1 cellular context compared by ENCODE assay signal in the genomic region with DNA sequence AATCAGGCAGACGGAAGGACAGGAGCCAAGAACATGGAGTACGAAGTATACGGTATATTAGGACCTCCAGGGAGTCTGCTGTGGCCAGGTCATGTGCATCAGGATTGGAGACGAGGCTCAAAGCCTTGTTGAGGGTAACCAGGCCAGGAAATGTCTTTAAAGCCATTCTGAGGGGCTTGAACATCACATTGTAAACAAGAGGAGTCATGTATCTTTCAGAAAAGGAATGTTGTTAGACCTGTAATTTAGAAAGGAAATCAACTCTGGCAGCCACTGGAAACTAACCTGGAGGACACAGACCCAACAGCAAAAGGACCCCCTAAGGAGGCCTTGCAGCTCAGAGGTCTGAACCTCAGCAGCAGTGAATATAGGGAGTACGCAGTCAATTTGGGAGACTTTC.
TF ChIP-seq lines count a peak whose summit lies in the region.

No MANE protein-coding gene starts in this region.

TF ChIP-seq in GM23338, 12 proteins besides CTCF, POLR2A, EP300 and RAD21 (continued from another document):
- TF ChIP-seq, protein P1, sequence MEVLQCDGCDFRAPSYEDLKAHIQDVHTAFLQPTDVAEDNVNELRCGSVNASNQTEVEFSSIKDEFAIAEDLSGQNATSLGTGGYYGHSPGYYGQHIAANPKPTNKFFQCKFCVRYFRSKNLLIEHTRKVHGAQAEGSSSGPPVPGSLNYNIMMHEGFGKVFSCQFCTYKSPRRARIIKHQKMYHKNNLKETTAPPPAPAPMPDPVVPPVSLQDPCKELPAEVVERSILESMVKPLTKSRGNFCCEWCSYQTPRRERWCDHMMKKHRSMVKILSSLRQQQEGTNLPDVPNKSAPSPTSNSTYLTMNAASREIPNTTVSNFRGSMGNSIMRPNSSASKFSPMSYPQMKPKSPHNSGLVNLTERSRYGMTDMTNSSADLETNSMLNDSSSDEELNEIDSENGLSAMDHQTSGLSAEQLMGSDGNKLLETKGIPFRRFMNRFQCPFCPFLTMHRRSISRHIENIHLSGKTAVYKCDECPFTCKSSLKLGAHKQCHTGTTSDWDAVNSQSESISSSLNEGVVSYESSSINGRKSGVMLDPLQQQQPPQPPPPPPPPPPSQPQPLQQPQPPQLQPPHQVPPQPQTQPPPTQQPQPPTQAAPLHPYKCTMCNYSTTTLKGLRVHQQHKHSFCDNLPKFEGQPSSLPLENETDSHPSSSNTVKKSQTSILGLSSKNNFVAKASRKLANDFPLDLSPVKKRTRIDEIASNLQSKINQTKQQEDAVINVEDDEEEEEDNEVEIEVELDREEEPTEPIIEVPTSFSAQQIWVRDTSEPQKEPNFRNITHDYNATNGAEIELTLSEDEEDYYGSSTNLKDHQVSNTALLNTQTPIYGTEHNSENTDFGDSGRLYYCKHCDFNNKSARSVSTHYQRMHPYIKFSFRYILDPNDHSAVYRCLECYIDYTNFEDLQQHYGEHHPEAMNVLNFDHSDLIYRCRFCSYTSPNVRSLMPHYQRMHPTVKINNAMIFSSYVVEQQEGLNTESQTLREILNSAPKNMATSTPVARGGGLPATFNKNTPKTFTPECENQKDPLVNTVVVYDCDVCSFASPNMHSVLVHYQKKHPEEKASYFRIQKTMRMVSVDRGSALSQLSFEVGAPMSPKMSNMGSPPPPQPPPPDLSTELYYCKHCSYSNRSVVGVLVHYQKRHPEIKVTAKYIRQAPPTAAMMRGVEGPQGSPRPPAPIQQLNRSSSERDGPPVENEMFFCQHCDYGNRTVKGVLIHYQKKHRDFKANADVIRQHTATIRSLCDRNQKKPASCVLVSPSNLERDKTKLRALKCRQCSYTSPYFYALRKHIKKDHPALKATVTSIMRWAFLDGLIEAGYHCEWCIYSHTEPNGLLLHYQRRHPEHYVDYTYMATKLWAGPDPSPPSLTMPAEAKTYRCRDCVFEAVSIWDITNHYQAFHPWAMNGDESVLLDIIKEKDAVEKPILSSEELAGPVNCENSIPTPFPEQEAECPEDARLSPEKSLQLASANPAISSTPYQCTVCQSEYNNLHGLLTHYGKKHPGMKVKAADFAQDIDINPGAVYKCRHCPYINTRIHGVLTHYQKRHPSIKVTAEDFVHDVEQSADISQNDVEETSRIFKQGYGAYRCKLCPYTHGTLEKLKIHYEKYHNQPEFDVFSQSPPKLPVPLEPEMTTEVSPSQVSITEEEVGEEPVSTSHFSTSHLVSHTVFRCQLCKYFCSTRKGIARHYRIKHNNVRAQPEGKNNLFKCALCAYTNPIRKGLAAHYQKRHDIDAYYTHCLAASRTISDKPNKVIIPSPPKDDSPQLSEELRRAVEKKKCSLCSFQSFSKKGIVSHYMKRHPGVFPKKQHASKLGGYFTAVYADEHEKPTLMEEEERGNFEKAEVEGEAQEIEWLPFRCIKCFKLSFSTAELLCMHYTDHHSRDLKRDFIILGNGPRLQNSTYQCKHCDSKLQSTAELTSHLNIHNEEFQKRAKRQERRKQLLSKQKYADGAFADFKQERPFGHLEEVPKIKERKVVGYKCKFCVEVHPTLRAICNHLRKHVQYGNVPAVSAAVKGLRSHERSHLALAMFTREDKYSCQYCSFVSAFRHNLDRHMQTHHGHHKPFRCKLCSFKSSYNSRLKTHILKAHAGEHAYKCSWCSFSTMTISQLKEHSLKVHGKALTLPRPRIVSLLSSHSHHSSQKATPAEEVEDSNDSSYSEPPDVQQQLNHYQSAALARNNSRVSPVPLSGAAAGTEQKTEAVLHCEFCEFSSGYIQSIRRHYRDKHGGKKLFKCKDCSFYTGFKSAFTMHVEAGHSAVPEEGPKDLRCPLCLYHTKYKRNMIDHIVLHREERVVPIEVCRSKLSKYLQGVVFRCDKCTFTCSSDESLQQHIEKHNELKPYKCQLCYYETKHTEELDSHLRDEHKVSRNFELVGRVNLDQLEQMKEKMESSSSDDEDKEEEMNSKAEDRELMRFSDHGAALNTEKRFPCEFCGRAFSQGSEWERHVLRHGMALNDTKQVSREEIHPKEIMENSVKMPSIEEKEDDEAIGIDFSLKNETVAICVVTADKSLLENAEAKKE (CRISPR knock-in tag; IDR thresholded peaks at IDR 0.05), result no peak
